Comparison of ENCODE assay signal across 18 cellular contexts in the genomic region with DNA sequence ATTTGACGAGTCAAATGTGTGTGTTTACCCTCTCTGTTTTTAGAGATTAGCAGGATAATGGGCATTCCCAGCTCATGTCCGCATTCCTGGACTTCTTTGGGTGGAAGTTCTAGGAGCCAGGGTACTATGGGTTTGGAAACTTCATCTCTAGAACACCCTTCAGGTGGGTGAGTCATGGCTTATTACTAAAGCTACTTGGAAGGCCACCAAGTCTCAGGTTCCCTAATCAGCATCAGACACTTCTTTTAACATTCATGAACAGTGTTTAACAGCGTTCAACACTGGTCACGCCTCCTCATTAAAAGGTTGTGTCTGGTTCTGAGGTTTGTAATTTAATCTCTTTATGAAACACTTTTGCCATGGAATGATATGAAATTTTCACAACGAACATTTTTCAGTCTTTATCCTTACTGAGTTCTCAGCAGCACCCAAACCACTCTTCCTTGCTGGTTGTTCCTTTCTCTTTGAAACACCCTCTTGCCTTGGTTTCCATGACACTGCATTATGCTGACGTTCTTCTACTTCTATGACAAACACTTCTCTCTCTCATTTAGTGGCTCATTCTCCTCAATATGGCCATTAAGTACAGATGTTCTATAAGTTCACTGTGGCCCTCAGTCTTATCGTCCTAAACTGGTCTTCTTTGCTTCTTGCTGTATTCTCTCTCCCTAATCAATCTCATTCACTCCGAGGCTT. TPM values are rescaled to one million over a fixed set of nuclear protein-coding genes. Genes with fewer than 3 reads are reported as not detected.
A peak's percentile ranks its signal among the peaks of the same experiment; 100 is the strongest.
DNase-seq lines count a peak whose midpoint lies in the region; ATAC-seq lines count a peak whose summit lies in the region.
"Had no signal": no experiment of that assay in that cellular context is flagged by ENCODE, and none has a peak within 500 bp of the region (broad histone marks: within the 10 kb centered on the region; RNA-seq: fewer than 3 reads in every experiment).

No MANE protein-coding gene starts in this region.

- CTCF ChIA-PET in activated CD8-positive, alpha-beta T cell treated with anti-CD3 and anti-CD28 coated beads, Interleukin-2, amount 10 ng/mL, durations not matched to agents 7 days and 5 days (lab: Charles Lee), result interaction anchor here (1.2 kb wide), 1 partner anchor 23 kb away, joined by 3 read pairs; no protein-coding TSS in a partner anchor

- H3K36me3 Mint-ChIP-seq in activated T-cell treated with anti-CD3 and anti-CD28 coated beads, Interleukin-2, amount 50 U/mL, for 72 hours (ENCODE audit: insufficient read depth in 2 of 2), result no peaks in the 10 kb centered on the region
- H3K36me3 Mint-ChIP-seq in activated T-cell treated with anti-CD3 and anti-CD28 coated beads, Interleukin-2, amount 50 U/mL, for 24 hours (ENCODE audit: low read depth), result no peaks in the 10 kb centered on the region
- H3K36me3 Mint-ChIP-seq in activated CD8-positive, alpha-beta T cell treated with anti-CD3 and anti-CD28 coated beads, Interleukin-2, amount 10 ng/mL, durations not matched to agents 7 days and 5 days (ENCODE audit: low read depth), result no peaks in the 10 kb centered on the region
- H3K36me3 Mint-ChIP-seq: activated naive CD4-positive, alpha-beta T cell treated with anti-CD3 and anti-CD28 coated beads, Interleukin-2, amount 10 ng/mL, durations not matched to agents 7 days and 5 days; CD14-positive monocyte had no signal

- no peak overlapping the region for H3K27ac ChIP-seq in epithelial cell of prostate
- H3K27ac ChIP-seq: thoracic aorta had no signal

- DNase-seq in activated T-cell treated with anti-CD3 and anti-CD28 coated beads, Interleukin-2, amount 50 U/mL, for 72 hours, result no peak
- no peak for DNase-seq in activated T-cell treated with anti-CD3 and anti-CD28 coated beads, Interleukin-2, amount 50 U/mL, for 24 hours
- DNase-seq in NCI-H69 (lab: John Stamatoyannopoulos, UW) (peak; percentile 52), epithelial cell of prostate (ENCODE audit: low read depth, low spot score) (peak; percentile 29), C1 segment of cervical spinal cord (lab: John Stamatoyannopoulos, UW) (no peak), hepatic stellate cell (ENCODE audit: low spot score) (no peak)
- no peak for DNase-seq in activated CD8-positive, alpha-beta T cell treated with anti-CD3 and anti-CD28 coated beads, Interleukin-2, amount 10 ng/mL, durations not matched to agents 7 days and 5 days
- DNase-seq: ACHN; activated CD4-positive, alpha-beta T cell treated with anti-CD3 and anti-CD28 coated beads, Interleukin-2, amount 50 U/mL, for 1 hour; activated naive CD4-positive, alpha-beta T cell treated with anti-CD3 and anti-CD28 coated beads, Interleukin-2, amount 10 ng/mL, durations not matched to agents 7 days and 5 days; KBM-7; left cardiac atrium; NCI-H2081 treated with DMSO at 0.1 percent for 48 hours; NK-92 treated with Interleukin-12 subunit alpha and Interleukin-12 subunit beta, amount 100 ng/mL, for 24 hours had no signal

- peaks cover 8% of the 10 kb centered on the region for H3K4me1 Mint-ChIP-seq in activated T-cell treated with anti-CD3 and anti-CD28 coated beads, Interleukin-2, amount 50 U/mL, for 72 hours (ENCODE audit: low read depth)
- peaks cover 14% of the 10 kb centered on the region for H3K4me1 Mint-ChIP-seq in activated T-cell treated with anti-CD3 and anti-CD28 coated beads, Interleukin-2, amount 50 U/mL, for 24 hours (ENCODE audit: low read depth)
- H3K4me1 Mint-ChIP-seq in activated CD8-positive, alpha-beta T cell treated with anti-CD3 and anti-CD28 coated beads, Interleukin-2, amount 10 ng/mL, durations not matched to agents 7 days and 5 days (ENCODE audit: low read depth), result peaks cover 14% of the 10 kb centered on the region
- H3K4me1 Mint-ChIP-seq: CD14-positive monocyte, neural crest cell had no signal

- POLR2A ChIA-PET in activated CD8-positive, alpha-beta T cell treated with anti-CD3 and anti-CD28 coated beads, Interleukin-2, amount 10 ng/mL, durations not matched to agents 7 days and 5 days (lab: Charles Lee), result no interaction called here

- no peak overlapping the region for H3K27ac Mint-ChIP-seq in activated T-cell treated with anti-CD3 and anti-CD28 coated beads, Interleukin-2, amount 50 U/mL, for 72 hours
- H3K27ac Mint-ChIP-seq in activated T-cell treated with anti-CD3 and anti-CD28 coated beads, Interleukin-2, amount 50 U/mL, for 24 hours, result no peak overlapping the region
- H3K27ac Mint-ChIP-seq in activated CD8-positive, alpha-beta T cell treated with anti-CD3 and anti-CD28 coated beads, Interleukin-2, amount 10 ng/mL, durations not matched to agents 7 days and 5 days, result no peak overlapping the region
- H3K27ac Mint-ChIP-seq: activated naive CD4-positive, alpha-beta T cell treated with anti-CD3 and anti-CD28 coated beads, Interleukin-2, amount 10 ng/mL, durations not matched to agents 7 days and 5 days; CD14-positive monocyte had no signal

- H3K27me3 Mint-ChIP-seq in activated T-cell treated with anti-CD3 and anti-CD28 coated beads, Interleukin-2, amount 50 U/mL, for 72 hours (ENCODE audit: low read depth), result no peaks in the 10 kb centered on the region
- no peaks in the 10 kb centered on the region for H3K27me3 Mint-ChIP-seq in activated T-cell treated with anti-CD3 and anti-CD28 coated beads, Interleukin-2, amount 50 U/mL, for 24 hours
- no peaks in the 10 kb centered on the region for H3K27me3 Mint-ChIP-seq in activated CD8-positive, alpha-beta T cell treated with anti-CD3 and anti-CD28 coated beads, Interleukin-2, amount 10 ng/mL, durations not matched to agents 7 days and 5 days (ENCODE audit: low read depth)

- H3K9me3 Mint-ChIP-seq in activated T-cell treated with anti-CD3 and anti-CD28 coated beads, Interleukin-2, amount 50 U/mL, for 72 hours, result peaks cover 0 to 2% of the 10 kb centered on the region in 2 donors
- H3K9me3 Mint-ChIP-seq in activated T-cell treated with anti-CD3 and anti-CD28 coated beads, Interleukin-2, amount 50 U/mL, for 24 hours, result no peaks in the 10 kb centered on the region
- no peaks in the 10 kb centered on the region for H3K9me3 Mint-ChIP-seq in activated CD8-positive, alpha-beta T cell treated with anti-CD3 and anti-CD28 coated beads, Interleukin-2, amount 10 ng/mL, durations not matched to agents 7 days and 5 days (ENCODE audit: insufficient read depth)
- H3K9me3 Mint-ChIP-seq: activated naive CD4-positive, alpha-beta T cell treated with anti-CD3 and anti-CD28 coated beads, Interleukin-2, amount 10 ng/mL, durations not matched to agents 7 days and 5 days; neural crest cell had no signal

- peak; percentile 42 to 48 for ATAC-seq in activated T-cell treated with anti-CD3 and anti-CD28 coated beads, Interleukin-2, amount 50 U/mL, for 72 hours (replicated peaks in 1 of 2)
- no peak for ATAC-seq in GM19452 (IDR thresholded peaks at IDR 0.05; ENCODE audit: unreplicated experiment)
- ATAC-seq in activated CD8-positive, alpha-beta T cell treated with anti-CD3 and anti-CD28 coated beads, Interleukin-2, amount 10 ng/mL, durations not matched to agents 7 days and 5 days, result no peak

- no peak overlapping the region for H3K4me3 Mint-ChIP-seq in activated T-cell treated with anti-CD3 and anti-CD28 coated beads, Interleukin-2, amount 50 U/mL, for 72 hours
- no peak overlapping the region for H3K4me3 Mint-ChIP-seq in activated T-cell treated with anti-CD3 and anti-CD28 coated beads, Interleukin-2, amount 50 U/mL, for 24 hours
- no peak overlapping the region for H3K4me3 Mint-ChIP-seq in activated CD8-positive, alpha-beta T cell treated with anti-CD3 and anti-CD28 coated beads, Interleukin-2, amount 10 ng/mL, durations not matched to agents 7 days and 5 days
- H3K4me3 Mint-ChIP-seq: activated naive CD4-positive, alpha-beta T cell treated with anti-CD3 and anti-CD28 coated beads, Interleukin-2, amount 10 ng/mL, durations not matched to agents 7 days and 5 days; CD14-positive monocyte; neural crest cell had no signal

RNA-seq across cellular contexts. Expression of a gene that starts 49.3 kb away (rescaled TPM):
- 100 to 1,000 TPM; 125 to 128 TPM for total RNA-seq in activated T-cell treated with anti-CD3 and anti-CD28 coated beads, Interleukin-2, amount 50 U/mL, for 72 hours
- total RNA-seq in activated CD8-positive, alpha-beta T cell treated with anti-CD3 and anti-CD28 coated beads, Interleukin-2, amount 10 ng/mL, durations not matched to agents 7 days and 5 days, result 10 to 100 TPM; 91.1 to 93.6 TPM

Comparison
In these comparisons a context has a peak if more than half of its experiments do, and no peak if none do; other contexts are left out.
1. ATAC-seq: peak in activated T-cell treated with anti-CD3 and anti-CD28 coated beads, Interleukin-2, amount 50 U/mL, for 72 hours (2 of 2); none in GM19452 (single experiment) and activated CD8-positive, alpha-beta T cell treated with anti-CD3 and anti-CD28 coated beads, Interleukin-2, amount 10 ng/mL, durations not matched to agents 7 days and 5 days (single experiment).
2. DNase-seq: peak in NCI-H69 (single experiment) and epithelial cell of prostate (single experiment); none in activated T-cell treated with anti-CD3 and anti-CD28 coated beads, Interleukin-2, amount 50 U/mL, for 72 hours (0 of 2), activated T-cell treated with anti-CD3 and anti-CD28 coated beads, Interleukin-2, amount 50 U/mL, for 24 hours (single experiment), C1 segment of cervical spinal cord (0 of 14), hepatic stellate cell (single experiment) and activated CD8-positive, alpha-beta T cell treated with anti-CD3 and anti-CD28 coated beads, Interleukin-2, amount 10 ng/mL, durations not matched to agents 7 days and 5 days (single experiment).